10 cellular contexts compared by ENCODE assay signal in genomic region chr15:34335176-34335575, GRCh38. TPM values are rescaled to one million over a fixed set of nuclear protein-coding genes. Genes with fewer than 3 reads are reported as not detected.
DNase-seq lines count a peak whose midpoint lies in the region; ATAC-seq, FAIRE-seq and TF ChIP-seq lines count a peak whose summit lies in the region.
"Had no signal": no experiment of that assay in that cellular context is flagged by ENCODE, and none has a peak within 500 bp of the region (broad histone marks: within the 10 kb centered on the region; RNA-seq: fewer than 3 reads in every experiment).

No MANE protein-coding gene starts in this region.

- peak; percentile 7; the same call in 1 of the 2 replicates for ATAC-seq in PC-3
- no peak for ATAC-seq in effector memory CD8-positive, alpha-beta T cell (replicated peaks)
- ATAC-seq in GM21825 (IDR thresholded peaks at IDR 0.05; ENCODE audit: unreplicated experiment) = no peak
- no peak for ATAC-seq in GM21381 (IDR thresholded peaks at IDR 0.05; ENCODE audit: unreplicated experiment)

- H3K4me3 ChIP-seq in PC-3 (ENCODE audit: low read length) = peak overlapping the region; percentile 90
- no peak overlapping the region for H3K4me3 ChIP-seq in smooth muscle cell
- no peak overlapping the region for H3K4me3 ChIP-seq in HAP-1

- no peaks in the 10 kb centered on the region for H3K9me2 ChIP-seq in PC-3 (replicated peaks; ENCODE audit: low read length)

- H3K79me2 ChIP-seq in PC-3 (ENCODE audit: low read length) = peaks cover 52% of the 10 kb centered on the region
- peaks cover 3% of the 10 kb centered on the region for H3K79me2 ChIP-seq in smooth muscle cell (ENCODE audit: low read depth)

- H3K4me1 Mint-ChIP-seq in effector memory CD8-positive, alpha-beta T cell (ENCODE audit: low read depth in 2 of 2) = peaks cover 32 to 53% of the 10 kb centered on the region in 2 donors

- H3F3A ChIP-seq in PC-3 (ENCODE audit: low read length, unreplicated experiment) (peaks cover 20% of the 10 kb centered on the region), smooth muscle cell (ENCODE audit: low read depth) (peaks cover 13% of the 10 kb centered on the region)

- FAIRE-seq in GM12891 (lab: Jason Lieb, UNC) = peak; percentile 5

- no peak for DNase-seq in GM12891 (ENCODE audit: insufficient read length, low spot score)
- peak; percentile 67 for DNase-seq in PC-3
- no peak for DNase-seq in effector memory CD8-positive, alpha-beta T cell
- no peak for DNase-seq in smooth muscle cell (lab: John Stamatoyannopoulos, UW; ENCODE audit: unreplicated experiment)
- no peak for DNase-seq in NCI-H2081 (lab: John Stamatoyannopoulos, UW)
- no peak for DNase-seq in HAP-1 (ENCODE audit: low spot score in 2 of 2)

- H3K4me2 ChIP-seq in PC-3 (ENCODE audit: low read length) (peak overlapping the region; percentile 96), smooth muscle cell (peak overlapping the region; percentile 3)

- no peaks in the 10 kb centered on the region for H4K20me1 ChIP-seq in PC-3 (ENCODE audit: low read length)
- H4K20me1 ChIP-seq in smooth muscle cell (ENCODE audit: low read depth) = no peaks in the 10 kb centered on the region

- TF ChIP-seq POLR2A in GM12891 (IDR thresholded peaks at IDR 0.05; ENCODE audit: low read depth, low read length) = no peak

- POLR2A ChIA-PET in PC-3 (lab: Charles Lee; ENCODE audit: unreplicated experiment) = interaction anchor here (0.5 to 1.1 kb wide), 3 partner anchors 93 to 148 kb away, joined by 3 to 4 read pairs (median 3); no protein-coding TSS in a partner anchor

- peaks cover 53% of the 10 kb centered on the region for H3K4me1 ChIP-seq in PC-3 (ENCODE audit: insufficient read depth, low read length)
- H3K4me1 ChIP-seq in smooth muscle cell (ENCODE audit: low read depth) = no peaks in the 10 kb centered on the region
- peaks cover 25% of the 10 kb centered on the region for H3K4me1 ChIP-seq in HAP-1

- in situ Hi-C loops in HAP-1 (cut with MboI; ENCODE audit: low sequenced_read_pairs) = loop anchor here (5.0 kb wide), 1 partner anchor 93 kb away; no protein-coding TSS in a partner anchor

- CTCF ChIA-PET in PC-3 (lab: Charles Lee) = no interaction called here

- TF ChIP-seq CTCF in PC-3 (conservative IDR thresholded peaks at IDR 0.05; ENCODE audit: low read depth, low read length) = no peak
- TF ChIP-seq CTCF in smooth muscle cell (IDR thresholded peaks at IDR 0.05; ENCODE audit: borderline replicate concordance, insufficient read depth, poor library complexity, severe bottlenecking) = no peak

- H3K9me3 Mint-ChIP-seq in effector memory CD8-positive, alpha-beta T cell = no peaks in the 10 kb centered on the region

- H3K9me3 ChIP-seq in PC-3 (ENCODE audit: low read length) = no peaks in the 10 kb centered on the region
- H3K9me3 ChIP-seq in smooth muscle cell (replicated peaks; ENCODE audit: low read depth) = no peaks in the 10 kb centered on the region
- H3K9me3 ChIP-seq in HAP-1 = no peaks in the 10 kb centered on the region

- intact Hi-C loops in PC-3 (cut with micrococcal nuclease) = loop anchor here (1.0 kb wide), 3 partner anchors 38 to 96 kb away; no protein-coding TSS in a partner anchor

- BruUV-seq in PC-3 (replicated peaks; lab: Mats Ljungman, UMichigan) = no TSS peak

- peak overlapping the region; percentile 77 for H3K9ac ChIP-seq in PC-3 (ENCODE audit: low read length)
- peak overlapping the region; percentile 24 for H3K9ac ChIP-seq in smooth muscle cell (ENCODE audit: low read depth)

- no peaks in the 10 kb centered on the region for H3K27me3 Mint-ChIP-seq in effector memory CD8-positive, alpha-beta T cell

- 97% methylated on average over 1 of the region's 1 CpG for WGBS in smooth muscle cell (ENCODE audit: low lambda C conversion rate)

- peak overlapping the region; percentile 93 to 96 for H3K4me3 Mint-ChIP-seq in effector memory CD8-positive, alpha-beta T cell

- H2AFZ ChIP-seq in PC-3 (ENCODE audit: low read length) (no peak overlapping the region), smooth muscle cell (ENCODE audit: low read depth) (no peak overlapping the region)

- H3K36me3 Mint-ChIP-seq in effector memory CD8-positive, alpha-beta T cell (ENCODE audit: insufficient read depth) = peaks cover 14% of the 10 kb centered on the region

- peaks cover 9% of the 10 kb centered on the region; the same call in 1 of the 2 replicates for H3K36me3 ChIP-seq in PC-3 (ENCODE audit: low read depth, low read length)
- no peaks in the 10 kb centered on the region for H3K36me3 ChIP-seq in smooth muscle cell (ENCODE audit: low read depth)
- H3K36me3 ChIP-seq in HAP-1 (replicated peaks) = peaks cover 9% of the 10 kb centered on the region

- H3K27ac ChIP-seq in PC-3 (ENCODE audit: low read length) (peak overlapping the region; percentile 93), smooth muscle cell (ENCODE audit: low read depth) (peak overlapping the region; percentile 53)

- peak overlapping the region in 1 of 2 donors; percentile 88 for H3K27ac Mint-ChIP-seq in effector memory CD8-positive, alpha-beta T cell

- no peaks in the 10 kb centered on the region for H3K27me3 ChIP-seq in PC-3 (ENCODE audit: low read length)
- H3K27me3 ChIP-seq in smooth muscle cell (ENCODE audit: low read depth) = no peaks in the 10 kb centered on the region
- no peaks in the 10 kb centered on the region for H3K27me3 ChIP-seq in HAP-1 (ENCODE audit: low read depth)

TF ChIP-seq in GM12891, 5 proteins besides CTCF, POLR2A, EP300 and RAD21:
- TF ChIP-seq SPI1 (IDR thresholded peaks at IDR 0.05; ENCODE audit: low read depth, low read length) (no peak), POU2F2 (IDR thresholded peaks at IDR 0.05; ENCODE audit: low read depth, low read length) (no peak), PAX5 (IDR thresholded peaks at IDR 0.05; ENCODE audit: insufficient read depth, low read length, severe bottlenecking) (no peak), POLR2AphosphoS5 (IDR thresholded peaks at IDR 0.05; ENCODE audit: low read depth, low read length) (no peak), TAF1 (IDR thresholded peaks at IDR 0.05; ENCODE audit: low read depth, low read length) (no peak)
TF ChIP-seq in GM12891: peak in this region for 0.

RNA-seq across cellular contexts. Expression of gene SLC12A6, which starts 2.4 kb away (rescaled TPM):
- 17.6 TPM for polyA plus RNA-seq in GM12891 (2012; ENCODE audit: low read depth, missing spikeins)
- total RNA-seq in PC-3 (2014; rRNA removed) (22.9 TPM in 2 replicates), smooth muscle cell (9.1 and 11.3 TPM in 2 replicates)
- 3.0 and 3.4 TPM in 2 replicates for polyA plus RNA-seq in smooth muscle cell

RNA-seq across cellular contexts. Expression of gene NOP10, which starts 7.8 kb away (rescaled TPM):
- 309 TPM for polyA plus RNA-seq in GM12891 (2012; ENCODE audit: low read depth, missing spikeins)
- total RNA-seq in PC-3 (2014; rRNA removed) (291 and 323 TPM in 2 replicates), smooth muscle cell (282 and 306 TPM in 2 replicates)
- 305 and 319 TPM in 2 replicates for polyA plus RNA-seq in smooth muscle cell

RNA-seq across cellular contexts. Expression of gene NUTM1, which starts 7.9 kb away (rescaled TPM):
- 0.05 TPM for polyA plus RNA-seq in GM12891 (2012; ENCODE audit: low read depth, missing spikeins)
- total RNA-seq in PC-3 (2014; rRNA removed) (0.04 TPM in 1 of 2 replicates, not detected in the other), smooth muscle cell (not detected in 2 replicates)
- not detected in 2 replicates for polyA plus RNA-seq in smooth muscle cell
- total RNA-seq: fibroblast of villous mesenchyme; T-helper 2 cell treated with Interferon-gamma antibody and Interleukin-4, amounts not matched to agents 100 ng/mL and 5 ng/mL, for 36 hours had no signal

RNA-seq across cellular contexts. Expression of gene LPCAT4, which starts 31.8 kb away (rescaled TPM):
- 21.9 TPM for polyA plus RNA-seq in GM12891 (2012; ENCODE audit: low read depth, missing spikeins)
- total RNA-seq in PC-3 (2014; rRNA removed) = 37.0 and 38.2 TPM in 2 replicates
- 10.1 and 15.7 TPM in 2 replicates for total RNA-seq in smooth muscle cell
- polyA plus RNA-seq in smooth muscle cell = 23.2 and 38.4 TPM in 2 replicates
